In genomic region chr15:86221119-86221518, GRCh38 we compare ENCODE assay signal across 25 cellular contexts.
DNase-seq lines count a peak whose midpoint lies in the region; ATAC-seq, FAIRE-seq and TF ChIP-seq lines count a peak whose summit lies in the region.
"Had no signal": no experiment of that assay in that cellular context is flagged by ENCODE, and none has a peak within 500 bp of the region (broad histone marks: within the 10 kb centered on the region; RNA-seq: fewer than 3 reads in every experiment).

No MANE protein-coding gene starts in this region.

- no peak for ATAC-seq in GM23338
- ATAC-seq: A549; CD8-positive, alpha-beta T cell; GM12878 had no signal

- no peak overlapping the region for H2AK5ac ChIP-seq in H1 (ENCODE audit: low read depth, low read length)

- H3K36me3 ChIP-seq in GM23338 (ENCODE audit: insufficient read depth): no peaks in the 10 kb centered on the region
- peaks cover 0 to 3% (median 0%) of the 10 kb centered on the region in 4 experiments; a peak in 1 of 8 replicates for H3K36me3 ChIP-seq in H1 (ENCODE audit: control insufficient read depth in 2 of 4, insufficient read depth in 4 of 4, low read length in 3 of 4)
- H3K36me3 ChIP-seq in neural progenitor cell: no peaks in the 10 kb centered on the region
- no peaks in the 10 kb centered on the region for H3K36me3 ChIP-seq in OCI-LY7 (ENCODE audit: insufficient read depth, low read length)
- H3K36me3 ChIP-seq in colonic mucosa: no peaks in the 10 kb centered on the region
- H3K36me3 ChIP-seq: BLaER1 treated with 17β-estradiol and CSF1 and Interleukin-3, amounts not matched to agents 10 nM and 100 nM had no signal

- peak; percentile 41 to 52 for TF ChIP-seq RAD21 in H1 (IDR thresholded peaks at IDR 0.05 in 1 of 2, conservative IDR thresholded peaks at IDR 0.05 in 1 of 2; ENCODE audit: low read depth in 2 of 2, low read length in 2 of 2)

- DNase-seq in GM23338 (ENCODE audit: low spot score): peak; percentile 12
- DNase-seq in H1 (ENCODE audit: low read depth in 1 of 2, low spot score in 2 of 2): no peak
- peak; percentile 77 for DNase-seq in neural progenitor cell (ENCODE audit: low spot score)
- DNase-seq in OCI-LY7 (ENCODE audit: low spot score): no peak
- no peak for DNase-seq in colonic mucosa
- DNase-seq: AML-193; Caco-2; Calu3; CD4-positive, alpha-beta T cell; CD8-positive, alpha-beta T cell; DMS 273 treated with DMSO at 0.1 percent for 48 hours; DMS153; DMS53; DMS79; DND-41; EL; GDM1 had no signal

- H3K4me2 ChIP-seq in GM23338 (no peak overlapping the region), H1 (ENCODE audit: insufficient read depth in 1 of 2, low read depth in 2 of 2, low read length in 2 of 2) (no peak overlapping the region), neural progenitor cell (peak overlapping the region; percentile 48), OCI-LY7 (ENCODE audit: low read length) (no peak overlapping the region)
- H3K4me2 ChIP-seq: A549; BLaER1 treated with 17β-estradiol and CSF1 and Interleukin-3, amounts not matched to agents 10 nM and 100 nM had no signal

- no peak overlapping the region for H3K27ac Mint-ChIP-seq in GM23338
- no peak overlapping the region for H3K27ac Mint-ChIP-seq in neural progenitor cell
- H3K27ac Mint-ChIP-seq: B cell; CD4-positive, alpha-beta T cell; CD8-positive, alpha-beta T cell had no signal

- no peak overlapping the region for H3K4me3 Mint-ChIP-seq in GM23338
- H3K4me3 Mint-ChIP-seq in neural progenitor cell: no peak overlapping the region
- H3K4me3 Mint-ChIP-seq: B cell; CD4-positive, alpha-beta T cell; CD8-positive, alpha-beta T cell had no signal

- POLR2A ChIA-PET in H1 (lab: Charles Lee; ENCODE audit: partially characterized antibody) (no interaction called here), OCI-LY7 (lab: Charles Lee) (no interaction called here)

- intact Hi-C loops in OCI-LY7 (cut with micrococcal nuclease; ENCODE audit: unreplicated experiment): no loop called here
- intact Hi-C loops in colonic mucosa (cut with DNase I): no loop called here

- H3K9me3 Mint-ChIP-seq in GM23338: peaks cover 17% of the 10 kb centered on the region
- peaks cover 18% of the 10 kb centered on the region for H3K9me3 Mint-ChIP-seq in neural progenitor cell

- H2BK5ac ChIP-seq in H1 (ENCODE audit: low read depth, low read length): no peak overlapping the region

- H3K36me3 Mint-ChIP-seq in GM23338 (ENCODE audit: low read depth) (peaks cover 6% of the 10 kb centered on the region; the same call in 2 of the 3 replicates), neural progenitor cell (peaks cover 5% of the 10 kb centered on the region)
- H3K36me3 Mint-ChIP-seq: CD8-positive, alpha-beta T cell had no signal

- no peak overlapping the region for H2BK120ac ChIP-seq in H1 (replicated peaks; ENCODE audit: low read depth, low read length)

- BruUV-seq in OCI-LY7 (replicated peaks; lab: Mats Ljungman, UMichigan): no TSS peak

- TF ChIP-seq CTCF in GM23338 (conservative IDR thresholded peaks at IDR 0.05; ENCODE audit: low read depth in 2 of 2) (peak; percentile 28 to 49; a peak in 3 of 4 replicates), H1 (IDR thresholded peaks at IDR 0.05; ENCODE audit: control extremely low read depth in 1 of 3, insufficient read depth in 1 of 3, low read depth in 1 of 3, low read length in 3 of 3) (peak; percentile 3 to 12 (median 7); a peak in 3 of 4 replicates), neural progenitor cell (IDR thresholded peaks at IDR 0.05) (peak; percentile 51), OCI-LY7 (conservative IDR thresholded peaks at IDR 0.05; ENCODE audit: low read length) (no peak), colonic mucosa (IDR thresholded peaks at IDR 0.05) (no peak)

- no peak overlapping the region for H4K8ac ChIP-seq in H1 (ENCODE audit: extremely low read depth, insufficient read depth, low read length)

- H4K20me1 ChIP-seq in GM23338 (replicated peaks; ENCODE audit: insufficient read depth) (no peaks in the 10 kb centered on the region), H1 (replicated peaks in 1 of 2; ENCODE audit: control insufficient read depth in 1 of 2, insufficient read depth in 2 of 2, low read length in 2 of 2) (no peaks in the 10 kb centered on the region), neural progenitor cell (ENCODE audit: low read depth) (no peaks in the 10 kb centered on the region), OCI-LY7 (ENCODE audit: insufficient read depth, low read length) (no peaks in the 10 kb centered on the region)
- H4K20me1 ChIP-seq: BLaER1 treated with 17β-estradiol and CSF1 and Interleukin-3, amounts not matched to agents 10 nM and 100 nM had no signal

- H3K4me3 ChIP-seq in GM23338 (no peak overlapping the region), H1 (ENCODE audit: extremely low read depth in 1 of 4, insufficient read depth in 2 of 4, low read depth in 3 of 4, low read length in 4 of 4) (no peak overlapping the region), neural progenitor cell (no peak overlapping the region), OCI-LY7 (ENCODE audit: low read depth, low read length, poor library complexity, severe bottlenecking) (no peak overlapping the region), colonic mucosa (no peak overlapping the region)
- H3K4me3 ChIP-seq: A549; BLaER1 treated with 17β-estradiol and CSF1 and Interleukin-3, amounts not matched to agents 10 nM and 100 nM; GM12878 had no signal

- no peak for FAIRE-seq in H1 (lab: Jason Lieb, UNC)
- FAIRE-seq: A549, GM12878, GM12892, GM18507 had no signal

- H3K9me2 ChIP-seq in GM23338 (ENCODE audit: insufficient read depth): 0 out of 2 replicates have a peak, but pooled peaks cover 3% of the 10 kb centered on the region
- no peaks in the 10 kb centered on the region for H3K9me2 ChIP-seq in OCI-LY7 (ENCODE audit: insufficient read depth, low read length)

- H3K79me2 ChIP-seq in GM23338 (replicated peaks; ENCODE audit: insufficient read depth) (no peaks in the 10 kb centered on the region), H1 (ENCODE audit: control insufficient read depth in 1 of 2, insufficient read depth in 2 of 2, low read length in 2 of 2) (no peaks in the 10 kb centered on the region), neural progenitor cell (ENCODE audit: low read depth) (no peaks in the 10 kb centered on the region), OCI-LY7 (ENCODE audit: insufficient read depth, low read depth, low read length) (no peaks in the 10 kb centered on the region)

- H3F3A ChIP-seq in GM23338 (replicated peaks; ENCODE audit: low read depth) (no peaks in the 10 kb centered on the region), neural progenitor cell (ENCODE audit: low read depth) (no peaks in the 10 kb centered on the region)

- no peak overlapping the region for H3K56ac ChIP-seq in H1 (replicated peaks; ENCODE audit: insufficient read length, low read depth, low read length)

- 95% methylated on average over 3 of the region's 3 CpGs; no CpG with 5 or more reads in 1 of the 2 experiments for WGBS in H1 (ENCODE audit: extremely low coverage in 1 of 2, insufficient coverage in 1 of 2, insufficient read length in 1 of 2, insufficient replicate concordance in 2 of 2, low coverage in 1 of 2, low lambda C conversion rate in 2 of 2, missing lambda C conversion rate in 1 of 2), 2 experiments

- no peaks in the 10 kb centered on the region for H3K27me3 ChIP-seq in GM23338 (ENCODE audit: insufficient read depth)
- no peaks in the 10 kb centered on the region; a peak in 1 of 7 replicates for H3K27me3 ChIP-seq in H1 (replicated peaks in 1 of 4; ENCODE audit: control insufficient read depth in 3 of 4, extremely low read depth in 1 of 4, insufficient read depth in 3 of 4, low read length in 3 of 4)
- H3K27me3 ChIP-seq in neural progenitor cell: no peaks in the 10 kb centered on the region
- H3K27me3 ChIP-seq in colonic mucosa: no peaks in the 10 kb centered on the region
- H3K27me3 ChIP-seq: BLaER1 treated with 17β-estradiol and CSF1 and Interleukin-3, amounts not matched to agents 10 nM and 100 nM had no signal

- H2AFZ ChIP-seq in GM23338 (no peak overlapping the region), H1 (ENCODE audit: low read length) (no peak overlapping the region), neural progenitor cell (replicated peaks) (peak overlapping the region; percentile 43), OCI-LY7 (ENCODE audit: low read length) (no peak overlapping the region)

- no peak overlapping the region for H2BK20ac ChIP-seq in H1 (ENCODE audit: low read length)

- H3K27me3 Mint-ChIP-seq in GM23338 (ENCODE audit: insufficient read depth, low read depth, poor library complexity) (peaks cover 2% of the 10 kb centered on the region), neural progenitor cell (ENCODE audit: insufficient read depth, low read depth) (no peaks in the 10 kb centered on the region)
- H3K27me3 Mint-ChIP-seq: B cell had no signal

- TF ChIP-seq POLR2A in H1 (IDR thresholded peaks at IDR 0.05; ENCODE audit: control extremely low read depth in 1 of 2, low read depth in 2 of 2, low read length in 2 of 2): no peak

- CTCF ChIA-PET in H1 (lab: Charles Lee; ENCODE audit: partially characterized antibody): interaction anchor here (0.6 to 1.5 kb wide), 6 partner anchors 9 to 738 kb away, joined by 3 to 4 read pairs (median 4); no protein-coding TSS in a partner anchor
- CTCF ChIA-PET in OCI-LY7 (lab: Charles Lee; ENCODE audit: unreplicated experiment): no interaction called here

- H2BK12ac ChIP-seq in H1 (ENCODE audit: low read depth, low read length): no peak overlapping the region

- TF ChIP-seq EP300 in H1 (IDR thresholded peaks at IDR 0.05; ENCODE audit: borderline replicate concordance in 1 of 2, low read depth in 2 of 2, low read length in 2 of 2): no peak

- H3K23ac ChIP-seq in H1 (ENCODE audit: insufficient read length): no peak overlapping the region

- no peak overlapping the region for H4K91ac ChIP-seq in H1 (replicated peaks; ENCODE audit: insufficient read length, low read length)

- H3K9me3 ChIP-seq in H1 (ENCODE audit: insufficient read depth in 2 of 2, low read depth in 1 of 2, low read length in 1 of 2) (peaks cover 12 to 13% of the 10 kb centered on the region in 2 experiments; a peak in 3 of 4 replicates), neural progenitor cell (ENCODE audit: low read depth) (peaks cover 3% of the 10 kb centered on the region), OCI-LY7 (ENCODE audit: low read length) (no peaks in the 10 kb centered on the region), colonic mucosa (no peaks in the 10 kb centered on the region)
- H3K9me3 ChIP-seq: A549, Caco-2 had no signal

- H3K4me1 ChIP-seq in GM23338 (ENCODE audit: insufficient read depth) (no peaks in the 10 kb centered on the region), H1 (replicated peaks in 1 of 4; ENCODE audit: control insufficient read depth in 3 of 4, insufficient read depth in 4 of 4, low read length in 3 of 4) (no peaks in the 10 kb centered on the region), neural progenitor cell (peaks cover 18% of the 10 kb centered on the region), OCI-LY7 (ENCODE audit: insufficient read depth, low read length, poor library complexity, severe bottlenecking) (no peaks in the 10 kb centered on the region), colonic mucosa (no peaks in the 10 kb centered on the region)
- H3K4me1 ChIP-seq: A549; BLaER1 treated with 17β-estradiol and CSF1 and Interleukin-3, amounts not matched to agents 10 nM and 100 nM; Caco-2 had no signal

- H3K23me2 ChIP-seq in H1 (ENCODE audit: low read depth, low read length): no peaks in the 10 kb centered on the region

- H3K79me1 ChIP-seq in H1 (ENCODE audit: low read depth, low read length): no peaks in the 10 kb centered on the region

- no peak overlapping the region for H2BK15ac ChIP-seq in H1 (ENCODE audit: low read length)

- H3K18ac ChIP-seq in H1 (ENCODE audit: extremely low read depth, low read length): no peak overlapping the region

- H3K27ac ChIP-seq in GM23338 (ENCODE audit: low read depth) (no peak overlapping the region), H1 (ENCODE audit: low read depth, low read length) (no peak overlapping the region), neural progenitor cell (no peak overlapping the region), OCI-LY7 (ENCODE audit: low read depth, low read length, poor library complexity, severe bottlenecking) (no peak overlapping the region), colonic mucosa (no peak overlapping the region)
- H3K27ac ChIP-seq: 22Rv1; A549; BLaER1 treated with 17β-estradiol and CSF1 and Interleukin-3, amounts not matched to agents 10 nM and 100 nM; C4-2B had no signal

- H3K4ac ChIP-seq in H1 (replicated peaks; ENCODE audit: insufficient read length, low read depth, low read length): no peak overlapping the region

- H3K4me1 Mint-ChIP-seq in GM23338: no peaks in the 10 kb centered on the region
- peaks cover 13% of the 10 kb centered on the region for H3K4me1 Mint-ChIP-seq in neural progenitor cell
- H3K4me1 Mint-ChIP-seq: B cell had no signal

- H3K14ac ChIP-seq in H1 (ENCODE audit: insufficient read length): no peak overlapping the region

- no peak overlapping the region for H4K5ac ChIP-seq in H1 (ENCODE audit: insufficient read length, low read depth, low read length)

- H3K9ac ChIP-seq in H1 (replicated peaks in 1 of 4; ENCODE audit: extremely low read depth in 1 of 4, low read depth in 3 of 4, low read length in 3 of 4) (no peak overlapping the region), neural progenitor cell (no peak overlapping the region), colonic mucosa (ENCODE audit: low read depth in 2 of 2, low read length in 2 of 2) (no peak overlapping the region)
- H3K9ac ChIP-seq: BLaER1 treated with 17β-estradiol and CSF1 and Interleukin-3, amounts not matched to agents 10 nM and 100 nM had no signal

Comparison
In these comparisons a context has a peak if more than half of its experiments do, and no peak if none do; other contexts are left out.
1. DNase-seq: peak in GM23338 (single experiment) and neural progenitor cell (single experiment); none in H1 (0 of 2), OCI-LY7 (single experiment) and colonic mucosa (single experiment).
2. CTCF ChIP-seq: peak in GM23338 (2 of 2), H1 (3 of 3) and neural progenitor cell (single experiment); none in OCI-LY7 (single experiment) and colonic mucosa (single experiment).